ENCODE assay signal across 8 cellular contexts in the genomic region with DNA sequence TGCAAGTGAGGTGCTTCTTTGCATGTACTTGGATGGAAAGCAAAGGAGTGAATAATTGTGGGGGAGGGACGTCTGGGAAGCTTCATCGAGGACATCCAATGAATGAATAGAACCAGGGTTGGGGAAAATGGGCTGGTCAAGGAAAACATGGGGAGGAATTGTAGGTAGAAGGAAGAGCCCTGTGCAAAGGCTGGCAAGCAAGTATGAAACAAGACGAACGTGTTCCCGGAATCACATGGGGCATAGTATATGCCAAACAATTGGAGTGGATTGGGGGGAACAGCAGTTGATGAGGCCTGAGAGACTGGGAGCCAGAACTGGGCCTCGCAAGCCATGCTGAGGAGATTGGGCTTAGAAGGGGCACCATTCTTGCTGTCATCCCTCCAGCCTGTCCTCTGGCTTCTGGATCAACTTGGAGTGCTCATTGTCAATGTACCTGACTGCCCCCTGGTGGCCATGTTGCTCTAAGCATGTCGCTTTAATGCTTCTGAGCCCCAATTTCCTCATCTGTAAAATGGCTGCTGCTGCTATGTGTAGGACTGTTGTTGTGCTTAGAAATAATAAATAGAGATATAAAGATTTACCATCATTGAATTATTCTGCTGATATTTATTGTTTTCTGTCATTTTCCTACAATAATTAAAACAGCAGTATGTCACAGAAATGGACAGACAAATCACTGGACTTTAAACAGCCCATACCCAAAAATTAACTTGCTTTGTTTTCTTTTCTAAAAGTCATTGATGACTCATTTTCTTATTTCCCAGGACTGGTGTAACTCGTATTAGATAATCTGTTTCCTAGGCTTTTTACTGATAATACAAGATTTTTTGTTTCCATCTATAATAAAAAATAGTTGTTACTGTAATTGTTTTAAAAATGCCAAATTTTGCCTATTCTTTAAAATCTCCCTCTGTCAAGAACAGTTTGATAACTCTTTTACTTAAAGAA.
A peak's percentile ranks its signal among the peaks of the same experiment; 100 is the strongest.
DNase-seq lines count a peak whose midpoint lies in the region; ATAC-seq and TF ChIP-seq lines count a peak whose summit lies in the region.

No MANE protein-coding gene starts in this region.

- intact Hi-C loops in PC-3 (cut with micrococcal nuclease): loop anchor here (2.0 kb wide), 2 partner anchors 66 to 74 kb away; a partner anchor contains a TSS
- intact Hi-C loops in ovary (cut with DNase I): no loop called here

- H3K27ac ChIP-seq in HUES48 (ENCODE audit: low read depth, low read length) (peak overlapping the region; percentile 43), PC-3 (ENCODE audit: low read length) (peak overlapping the region; percentile 76), ovary (no peak overlapping the region)

- H3K4me3 ChIP-seq in HUES48 (ENCODE audit: low read depth, low read length): no peak overlapping the region
- no peak overlapping the region; the same call in 1 of the 2 replicates for H3K4me3 ChIP-seq in PC-3 (ENCODE audit: low read length)
- no peak overlapping the region for H3K4me3 ChIP-seq in fibroblast of the aortic adventitia (ENCODE audit: low read depth, low read length)
- no peak overlapping the region for H3K4me3 ChIP-seq in ovary

- H4K20me1 ChIP-seq in PC-3 (ENCODE audit: low read length): no peaks in the 10 kb centered on the region

- peaks cover 5% of the 10 kb centered on the region for H3K4me1 Mint-ChIP-seq in type B pancreatic cell (ENCODE audit: unreplicated experiment)

- DNase-seq in PC-3: peak; percentile 84
- DNase-seq in activated T-cell treated with anti-CD3 and anti-CD28 coated beads, Interleukin-2, amount 50 U/mL, for 1 hour: peak; percentile 69
- peak; percentile 79 for DNase-seq in fibroblast of the aortic adventitia (ENCODE audit: low read depth)
- peak; percentile 33 to 63 (median 56) for DNase-seq in ovary
- DNase-seq in type B pancreatic cell (ENCODE audit: extremely low spot score, unreplicated experiment): peak; percentile 71

- peaks cover 3% of the 10 kb centered on the region for H3F3A ChIP-seq in PC-3 (ENCODE audit: low read length, unreplicated experiment)

- TF ChIP-seq EP300 in ovary (IDR thresholded peaks at IDR 0.05): no peak

- peak overlapping the region; percentile 4 for H3K27ac Mint-ChIP-seq in type B pancreatic cell

- no peak overlapping the region for H2AFZ ChIP-seq in PC-3 (ENCODE audit: low read length)

- BruUV-seq in PC-3 (replicated peaks; lab: Mats Ljungman, UMichigan): no TSS peak

- POLR2A ChIA-PET in PC-3 (lab: Charles Lee; ENCODE audit: unreplicated experiment): no interaction called here

- no peaks in the 10 kb centered on the region for H3K36me3 Mint-ChIP-seq in type B pancreatic cell

- H3K9me3 Mint-ChIP-seq in type B pancreatic cell: peaks cover 8% of the 10 kb centered on the region

- peak overlapping the region; percentile 65 for H3K4me2 ChIP-seq in PC-3 (ENCODE audit: low read length)

- TF ChIP-seq CTCF in GM12872 (IDR thresholded peaks at IDR 0.05; ENCODE audit: insufficient read depth, low read depth, low read length) (peak; percentile 71), PC-3 (conservative IDR thresholded peaks at IDR 0.05; ENCODE audit: low read depth, low read length) (peak; percentile 88), fibroblast of the aortic adventitia (IDR thresholded peaks at IDR 0.05; ENCODE audit: insufficient read depth, low read length) (peak; percentile 67), ovary (IDR thresholded peaks at IDR 0.05) (peak in 2 of 3 donors; percentile 29 to 31), type B pancreatic cell (conservative IDR thresholded peaks at IDR 0.05) (peak; percentile 75)

- ATAC-seq in PC-3: peak; percentile 81
- no peak for ATAC-seq in GM18870 (IDR thresholded peaks at IDR 0.05; ENCODE audit: unreplicated experiment)

- no peaks in the 10 kb centered on the region for H3K9me3 ChIP-seq in HUES48 (ENCODE audit: control insufficient read depth, insufficient read depth, low read length)
- no peaks in the 10 kb centered on the region for H3K9me3 ChIP-seq in PC-3 (ENCODE audit: low read length)
- H3K9me3 ChIP-seq in ovary: no peaks in the 10 kb centered on the region

- H3K9ac ChIP-seq in HUES48 (ENCODE audit: low read depth, low read length) (no peak overlapping the region), PC-3 (ENCODE audit: low read length) (peak overlapping the region; percentile 37; the same call in 1 of the 2 replicates)

- H3K36me3 ChIP-seq in HUES48 (ENCODE audit: control insufficient read depth, insufficient read depth, low read length): no peaks in the 10 kb centered on the region
- no peaks in the 10 kb centered on the region for H3K36me3 ChIP-seq in PC-3 (ENCODE audit: low read depth, low read length)
- no peaks in the 10 kb centered on the region for H3K36me3 ChIP-seq in ovary

- no peaks in the 10 kb centered on the region for H3K9me2 ChIP-seq in PC-3 (replicated peaks; ENCODE audit: low read length)

- WGBS in ovary, 3 donors: 62 to 70% (median 66%) methylated on average over 8 of the region's 8 CpGs

- CTCF ChIA-PET in PC-3 (lab: Charles Lee): no interaction called here

- H3K27me3 ChIP-seq in HUES48 (ENCODE audit: control insufficient read depth, insufficient read depth, low read length) (no peaks in the 10 kb centered on the region), PC-3 (ENCODE audit: low read length) (no peaks in the 10 kb centered on the region), ovary (no peaks in the 10 kb centered on the region)

- peaks cover 37% of the 10 kb centered on the region for H3K79me2 ChIP-seq in PC-3 (ENCODE audit: low read length)

- TF ChIP-seq POLR2A in ovary (IDR thresholded peaks at IDR 0.05): no peak

- no peak overlapping the region for H3K4me3 Mint-ChIP-seq in type B pancreatic cell

- H3K27me3 Mint-ChIP-seq in type B pancreatic cell: no peaks in the 10 kb centered on the region

- peaks cover 23% of the 10 kb centered on the region for H3K4me1 ChIP-seq in HUES48 (ENCODE audit: control insufficient read depth, insufficient read depth, low read length)
- peaks cover 20% of the 10 kb centered on the region for H3K4me1 ChIP-seq in PC-3 (ENCODE audit: insufficient read depth, low read length)
- H3K4me1 ChIP-seq in ovary (ENCODE audit: insufficient read depth): no peaks in the 10 kb centered on the region

Comparison
In these comparisons a context has a peak if more than half of its experiments do, and no peak if none do; other contexts are left out.
1. CTCF ChIP-seq: peak in every context shown above with its lines; median percentile 88 in PC-3; 75 in type B pancreatic cell; 71 in GM12872; 67 in fibroblast of the aortic adventitia; 30 in ovary.
2. H3K27ac ChIP-seq: peak in HUES48 (single experiment) and PC-3 (single experiment); none in ovary (0 of 2).
3. Peak in every context shown above with its lines, with median percentiles within 50 percentile points of each other: DNase-seq.